Comparison of ENCODE assay signal across 11 cellular contexts in the genomic region with DNA sequence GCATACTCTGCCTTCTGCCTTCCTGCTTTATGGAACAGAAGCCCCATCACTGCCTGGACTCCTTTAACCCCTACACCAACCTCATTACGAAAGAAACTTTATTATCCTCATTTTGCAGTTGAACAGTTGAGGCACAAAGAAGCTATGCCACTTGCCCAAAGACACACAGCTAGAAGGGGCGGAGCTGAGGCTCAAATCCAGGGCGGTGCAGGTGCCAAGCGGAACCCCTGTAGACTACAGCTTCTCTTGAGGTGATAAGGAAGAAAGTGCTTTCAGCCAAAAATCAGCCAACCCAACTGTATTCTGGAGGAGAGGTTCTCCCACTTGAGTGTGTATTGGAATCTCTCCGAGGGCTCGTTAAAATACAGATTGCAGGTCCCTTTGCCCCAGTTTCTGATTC. TPM values are rescaled to one million over a fixed set of nuclear protein-coding genes. Genes with fewer than 3 reads are reported as not detected.
DNase-seq lines count a peak whose midpoint lies in the region; ATAC-seq, FAIRE-seq and TF ChIP-seq lines count a peak whose summit lies in the region.
"Had no signal": no experiment of that assay in that cellular context is flagged by ENCODE, and none has a peak within 500 bp of the region (broad histone marks: within the 10 kb centered on the region; RNA-seq: fewer than 3 reads in every experiment).

No MANE protein-coding gene starts in this region.

- H3K4me3 ChIP-seq in duodenal mucosa (ENCODE audit: low read depth in 1 of 2, low read length in 2 of 2), result peak overlapping the region in 1 of 2 donors; percentile 32
- H3K4me3 ChIP-seq: thoracic aorta had no signal

- ATAC-seq in T-cell (replicated peaks in 1 of 4), result no peak
- ATAC-seq in stimulated activated effector memory CD8-positive, alpha-beta T cell treated with anti-CD3 and anti-CD28 coated beads, Interleukin-12 subunit alpha, Interleukin-12 subunit beta, amount 100 ng/mL, for 72 hours, result no peak
- ATAC-seq: Panc1 had no signal

- H3K27me3 Mint-ChIP-seq in T-cell, result no peaks in the 10 kb centered on the region

- H3K27me3 ChIP-seq in duodenal mucosa (ENCODE audit: control insufficient read depth in 1 of 2, insufficient read depth in 2 of 2, low read length in 2 of 2), result no peaks in the 10 kb centered on the region

- H3K9me3 Mint-ChIP-seq in T-cell, result no peaks in the 10 kb centered on the region
- H3K9me3 Mint-ChIP-seq in stimulated activated effector memory CD8-positive, alpha-beta T cell treated with anti-CD3 and anti-CD28 coated beads, Interleukin-12 subunit alpha, Interleukin-12 subunit beta, amount 100 ng/mL, for 72 hours, result no peaks in the 10 kb centered on the region

- H3K36me3 Mint-ChIP-seq in T-cell, result peaks cover 15% of the 10 kb centered on the region
- peaks cover 65% of the 10 kb centered on the region for H3K36me3 Mint-ChIP-seq in stimulated activated effector memory CD8-positive, alpha-beta T cell treated with anti-CD3 and anti-CD28 coated beads, Interleukin-12 subunit alpha, Interleukin-12 subunit beta, amount 100 ng/mL, for 72 hours

- H3K27ac ChIP-seq in duodenal mucosa (ENCODE audit: low read depth, low read length), result peak overlapping the region; percentile 78

- no peak overlapping the region for H3K9ac ChIP-seq in duodenal mucosa (ENCODE audit: low read depth in 1 of 2, low read length in 2 of 2)

- CTCF ChIA-PET in T-cell (lab: Charles Lee), result interaction anchor here in 1 of 2 donors (0.9 to 1.5 kb wide), 3 partner anchors 12 to 150 kb away, joined by 3 to 6 read pairs (median 4); no protein-coding TSS in a partner anchor

- no peaks in the 10 kb centered on the region for H3K36me3 ChIP-seq in duodenal mucosa (ENCODE audit: control insufficient read depth in 1 of 2, insufficient read depth in 2 of 2, low read length in 2 of 2)
- H3K36me3 ChIP-seq: thoracic aorta had no signal

- DNase-seq in GM12892 (ENCODE audit: insufficient read length) (no peak), T-cell (peak in 12 of 34 experiments; percentile 15 to 46 (median 26)), NCI-H2227 treated with DMSO at 0.1 percent for 48 hours (lab: John Stamatoyannopoulos, UW) (no peak), KG1 (lab: John Stamatoyannopoulos, UW) (no peak), DMS114 treated with DMSO at 0.1 percent for 48 hours (lab: John Stamatoyannopoulos, UW; ENCODE audit: unreplicated experiment) (no peak)
- no peak for DNase-seq in stimulated activated effector memory CD8-positive, alpha-beta T cell treated with anti-CD3 and anti-CD28 coated beads, Interleukin-12 subunit alpha, Interleukin-12 subunit beta, amount 100 ng/mL, for 72 hours (ENCODE audit: low spot score in 2 of 2)
- DNase-seq: occipital lobe had no signal

- POLR2A ChIA-PET in T-cell (lab: Charles Lee), result interaction anchor here in 1 of 2 donors (0.5 to 1.3 kb wide), 3 partner anchors 15 to 315 kb away, joined by 3 to 6 read pairs (median 3); partner anchors contain the start of gene CDS2

- H3K9me3 ChIP-seq in duodenal mucosa (ENCODE audit: control insufficient read depth in 1 of 2, low read length in 2 of 2), result no peaks in the 10 kb centered on the region
- H3K9me3 ChIP-seq: thoracic aorta had no signal

- peaks cover 42 to 59% of the 10 kb centered on the region in 2 donors for H3K4me1 ChIP-seq in duodenal mucosa (ENCODE audit: control insufficient read depth in 1 of 2, insufficient read depth in 2 of 2, low read length in 2 of 2)

- H3K27ac Mint-ChIP-seq in T-cell, result peak overlapping the region; percentile 97 to 98
- H3K27ac Mint-ChIP-seq in stimulated activated effector memory CD8-positive, alpha-beta T cell treated with anti-CD3 and anti-CD28 coated beads, Interleukin-12 subunit alpha, Interleukin-12 subunit beta, amount 100 ng/mL, for 72 hours, result peak overlapping the region; percentile 100

- FAIRE-seq in GM12892 (lab: Jason Lieb, UNC), result peak; percentile 14
- FAIRE-seq: endothelial cell of umbilical vein had no signal

- no peak for TF ChIP-seq POLR2A in GM12892 (IDR thresholded peaks at IDR 0.05; ENCODE audit: low read depth, low read length)

- H3K4me1 Mint-ChIP-seq in T-cell, result peaks cover 87 to 90% (median 90%) of the 10 kb centered on the region in 3 donors
- H3K4me1 Mint-ChIP-seq in stimulated activated effector memory CD8-positive, alpha-beta T cell treated with anti-CD3 and anti-CD28 coated beads, Interleukin-12 subunit alpha, Interleukin-12 subunit beta, amount 100 ng/mL, for 72 hours, result peaks cover 81% of the 10 kb centered on the region

- peak overlapping the region; percentile 65 to 81 (median 68) for H3K4me3 Mint-ChIP-seq in T-cell
- peak overlapping the region; percentile 95 for H3K4me3 Mint-ChIP-seq in stimulated activated effector memory CD8-positive, alpha-beta T cell treated with anti-CD3 and anti-CD28 coated beads, Interleukin-12 subunit alpha, Interleukin-12 subunit beta, amount 100 ng/mL, for 72 hours

RNA-seq across cellular contexts. Expression of gene RASSF2, which starts 11.2 kb away (rescaled TPM):
- 32.8 TPM for polyA plus RNA-seq in GM12892 (2012; ENCODE audit: missing spikeins)
- total RNA-seq in T-cell, result 10 to 100 TPM; 24.6 to 38.4 (median 27.5) TPM
